In the genomic region with DNA sequence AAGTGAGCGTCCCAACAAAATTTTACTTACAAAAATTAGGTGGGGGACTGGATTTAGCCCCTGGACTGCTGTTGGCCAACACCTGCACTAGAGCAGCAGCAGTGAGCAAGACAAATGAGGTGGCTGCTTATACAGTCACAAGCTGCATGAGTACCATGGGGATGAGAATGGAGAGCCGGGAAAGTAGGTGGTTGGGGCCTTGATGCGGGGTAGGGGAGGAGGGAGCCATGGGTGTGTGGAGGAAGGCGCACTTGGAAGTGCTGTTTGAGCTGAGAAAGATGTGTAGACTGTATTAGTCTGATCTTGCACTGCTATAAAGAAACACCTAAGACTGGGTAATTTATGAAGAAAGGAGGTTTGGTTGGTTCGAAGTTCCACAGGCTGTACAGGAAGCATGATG, we compare ENCODE assay signal across 7 cellular contexts. TPM values are rescaled to one million over a fixed set of nuclear protein-coding genes. Genes with fewer than 3 reads are reported as not detected.
"Had no signal": no experiment of that assay in that cellular context is flagged by ENCODE, and none has a peak within 500 bp of the region (broad histone marks: within the 10 kb centered on the region; RNA-seq: fewer than 3 reads in every experiment).

No MANE protein-coding gene starts in this region.

RNA-seq across cellular contexts. Expression of a gene that starts 31.0 kb away (rescaled TPM):
- total RNA-seq: esophagus mucosa, fibroblast of villous mesenchyme, kidney epithelial cell, lung microvascular endothelial cell had no signal
- polyA plus RNA-seq: fibroblast of lung, foreskin keratinocyte, keratinocyte had no signal
